Comparison of ENCODE assay signal across 32 cellular contexts in the genomic region with DNA sequence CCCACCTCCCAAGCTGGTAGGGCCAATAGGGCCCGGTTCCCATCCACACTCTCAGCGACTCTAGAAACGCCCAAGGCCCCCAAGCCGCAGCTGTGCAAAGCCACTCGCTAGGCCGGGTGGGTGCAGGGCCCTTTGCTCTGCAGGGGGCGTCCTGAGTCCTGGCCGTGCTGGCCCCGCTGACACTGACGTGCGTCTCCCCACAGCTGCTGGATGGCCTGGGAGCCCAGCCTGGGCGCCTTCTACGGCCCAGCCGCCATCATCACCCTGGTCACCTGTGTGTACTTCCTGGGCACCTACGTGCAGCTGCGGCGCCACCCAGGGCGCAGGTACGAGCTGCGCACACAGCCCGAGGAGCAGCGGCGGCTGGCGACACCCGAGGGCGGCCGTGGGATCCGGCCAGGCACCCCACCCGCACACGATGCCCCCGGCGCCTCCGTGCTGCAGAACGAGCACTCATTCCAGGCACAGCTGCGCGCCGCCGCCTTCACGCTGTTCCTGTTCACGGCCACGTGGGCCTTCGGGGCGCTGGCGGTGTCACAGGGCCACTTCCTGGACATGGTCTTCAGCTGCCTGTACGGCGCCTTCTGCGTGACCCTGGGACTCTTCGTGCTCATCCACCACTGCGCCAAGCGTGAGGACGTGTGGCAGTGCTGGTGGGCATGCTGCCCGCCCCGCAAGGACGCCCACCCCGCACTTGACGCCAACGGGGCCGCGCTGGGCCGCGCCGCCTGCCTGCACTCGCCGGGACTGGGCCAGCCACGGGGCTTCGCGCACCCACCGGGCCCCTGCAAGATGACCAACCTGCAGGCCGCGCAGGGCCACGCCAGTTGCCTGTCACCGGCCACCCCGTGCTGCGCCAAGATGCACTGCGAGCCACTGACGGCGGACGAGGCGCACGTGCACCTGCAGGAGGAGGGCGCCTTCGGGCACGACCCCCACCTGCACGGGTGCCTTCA. TPM values are rescaled to one million over a fixed set of nuclear protein-coding genes. Genes with fewer than 3 reads are reported as not detected.
A peak's percentile ranks its signal among the peaks of the same experiment; 100 is the strongest.
DNase-seq lines count a peak whose midpoint lies in the region; ATAC-seq, FAIRE-seq and TF ChIP-seq lines count a peak whose summit lies in the region.
"Had no signal": no experiment of that assay in that cellular context is flagged by ENCODE, and none has a peak within 500 bp of the region (broad histone marks: within the 10 kb centered on the region; RNA-seq: fewer than 3 reads in every experiment).

No MANE protein-coding gene starts in this region.

- H2BK20ac ChIP-seq in H1 (ENCODE audit: low read length), result no peak overlapping the region

- CTCF ChIA-PET in H1 (lab: Charles Lee; ENCODE audit: partially characterized antibody), result interaction anchor here (0.8 to 1.7 kb wide), 6 partner anchors 15 to 224 kb away, joined by 3 to 6 read pairs (median 4); no protein-coding TSS in a partner anchor

- TF ChIP-seq POLR2A in H1 (IDR thresholded peaks at IDR 0.05; ENCODE audit: control extremely low read depth in 1 of 2, low read depth in 2 of 2, low read length in 2 of 2), result no peak

- H3K27ac Mint-ChIP-seq in stimulated activated naive CD8-positive, alpha-beta T cell treated with anti-CD3 and anti-CD28 coated beads, Interleukin-15, amount 100 ng/mL, for 72 hours, result no peak overlapping the region
- H3K27ac Mint-ChIP-seq: activated naive CD8-positive, alpha-beta T cell; CD4-positive, CD25-positive, alpha-beta regulatory T cell; mesothelial cell of epicardium; stimulated activated effector memory CD8-positive, alpha-beta T cell treated with anti-CD3 and anti-CD28 coated beads, Interleukin-12 subunit alpha, Interleukin-12 subunit beta, amount 100 ng/mL, for 72 hours had no signal

- peaks cover 2% of the 10 kb centered on the region for H3K4me1 Mint-ChIP-seq in stimulated activated naive CD8-positive, alpha-beta T cell treated with anti-CD3 and anti-CD28 coated beads, Interleukin-15, amount 100 ng/mL, for 72 hours

- peak; percentile 19 for ATAC-seq in stimulated activated naive CD8-positive, alpha-beta T cell treated with anti-CD3 and anti-CD28 coated beads, Interleukin-15, amount 100 ng/mL, for 72 hours
- no peak for ATAC-seq in stimulated activated naive CD8-positive, alpha-beta T cell treated with anti-CD3 and anti-CD28 coated beads, Interleukin-15, Interleukin-2, amounts not matched to agents 100 U/mL and 50 U/mL, for 24 hours
- no peak for ATAC-seq in aorta (ENCODE audit: low FRiP score)
- ATAC-seq: stimulated activated effector memory CD8-positive, alpha-beta T cell treated with anti-CD3 and anti-CD28 coated beads, Interleukin-12 subunit alpha, Interleukin-12 subunit beta, amount 100 ng/mL, for 72 hours had no signal

- H4K20me1 ChIP-seq in H1 (replicated peaks in 1 of 2; ENCODE audit: control insufficient read depth in 1 of 2, insufficient read depth in 2 of 2, low read length in 2 of 2) (peaks cover 0 to 8% of the 10 kb centered on the region in 2 experiments), osteoblast (ENCODE audit: insufficient read depth, low read length) (no peaks in the 10 kb centered on the region)

- H3K23ac ChIP-seq in H1 (ENCODE audit: insufficient read length), result no peak overlapping the region

- H4K91ac ChIP-seq in H1 (replicated peaks; ENCODE audit: insufficient read length, low read length), result no peak overlapping the region

- TF ChIP-seq CTCF in H1 (IDR thresholded peaks at IDR 0.05; ENCODE audit: control extremely low read depth in 1 of 3, insufficient read depth in 1 of 3, low read depth in 1 of 3, low read length in 3 of 3) (no peak), osteoblast (IDR thresholded peaks at IDR 0.05; ENCODE audit: extremely low read depth, low read depth, low read length) (no peak)

- H3K36me3 ChIP-seq in H1 (ENCODE audit: control insufficient read depth in 2 of 4, insufficient read depth in 4 of 4, low read length in 3 of 4) (no peaks in the 10 kb centered on the region), osteoblast (ENCODE audit: insufficient read depth, low read length) (no peaks in the 10 kb centered on the region), aorta (ENCODE audit: control insufficient read depth in 1 of 2, insufficient read depth in 2 of 2, low read length in 1 of 2) (no peaks in the 10 kb centered on the region)
- H3K36me3 ChIP-seq: ascending aorta, cardiac muscle cell, esophagus squamous epithelium, suprapubic skin, uterus had no signal

- H3K79me1 ChIP-seq in H1 (ENCODE audit: low read depth, low read length), result no peaks in the 10 kb centered on the region

- no peak overlapping the region for H2AFZ ChIP-seq in H1 (ENCODE audit: low read length)
- H2AFZ ChIP-seq in osteoblast (ENCODE audit: low read length), result no peak overlapping the region
- H2AFZ ChIP-seq: GM23248 had no signal

- no peak overlapping the region for H3K4me3 Mint-ChIP-seq in stimulated activated naive CD8-positive, alpha-beta T cell treated with anti-CD3 and anti-CD28 coated beads, Interleukin-15, amount 100 ng/mL, for 72 hours
- H3K4me3 Mint-ChIP-seq: activated naive CD8-positive, alpha-beta T cell; CD4-positive, CD25-positive, alpha-beta regulatory T cell; mesothelial cell of epicardium; naive B cell; stimulated activated effector memory CD8-positive, alpha-beta T cell treated with anti-CD3 and anti-CD28 coated beads, Interleukin-12 subunit alpha, Interleukin-12 subunit beta, amount 100 ng/mL, for 72 hours had no signal

- no peak overlapping the region for H3K18ac ChIP-seq in H1 (ENCODE audit: extremely low read depth, low read length)

- H3K9me3 ChIP-seq in H1 (ENCODE audit: insufficient read depth in 2 of 2, low read depth in 1 of 2, low read length in 1 of 2) (peaks cover 0 to 5% of the 10 kb centered on the region in 2 experiments; a peak in 1 of 4 replicates), osteoblast (ENCODE audit: low read depth, low read length) (no peaks in the 10 kb centered on the region), aorta (ENCODE audit: control insufficient read depth, low read length) (no peaks in the 10 kb centered on the region)
- H3K9me3 ChIP-seq: ascending aorta, esophagus squamous epithelium, suprapubic skin, uterus had no signal

- POLR2A ChIA-PET in H1 (lab: Charles Lee; ENCODE audit: partially characterized antibody), result no interaction called here

- no peaks in the 10 kb centered on the region for H3K9me3 Mint-ChIP-seq in stimulated activated naive CD8-positive, alpha-beta T cell treated with anti-CD3 and anti-CD28 coated beads, Interleukin-15, amount 100 ng/mL, for 72 hours
- H3K9me3 Mint-ChIP-seq: mesothelial cell of epicardium; stimulated activated effector memory CD8-positive, alpha-beta T cell treated with anti-CD3 and anti-CD28 coated beads, Interleukin-12 subunit alpha, Interleukin-12 subunit beta, amount 100 ng/mL, for 72 hours had no signal

- 0 out of 2 replicates have a peak, but pooled peaks cover 4% of the 10 kb centered on the region for H3K23me2 ChIP-seq in H1 (ENCODE audit: low read depth, low read length)

- H3K27ac ChIP-seq in H1 (ENCODE audit: low read depth, low read length) (no peak overlapping the region), osteoblast (ENCODE audit: low read depth, low read length) (no peak overlapping the region), aorta (ENCODE audit: low read depth in 1 of 2, low read length in 2 of 2) (no peak overlapping the region)
- H3K27ac ChIP-seq: ascending aorta, cardiac muscle cell, esophagus squamous epithelium, GM23248, HL-60, RWPE1, suprapubic skin, uterus had no signal

- no peak overlapping the region for H3K9ac ChIP-seq in H1 (replicated peaks in 1 of 4; ENCODE audit: extremely low read depth in 1 of 4, low read depth in 3 of 4, low read length in 3 of 4)
- H3K9ac ChIP-seq: GM23248 had no signal

- DNase-seq in stimulated activated naive CD8-positive, alpha-beta T cell treated with anti-CD3 and anti-CD28 coated beads, Interleukin-15, amount 100 ng/mL, for 72 hours, result peak in 1 of 2 donors; percentile 8
- DNase-seq in stimulated activated naive CD8-positive, alpha-beta T cell treated with anti-CD3 and anti-CD28 coated beads, Interleukin-15, Interleukin-2, amounts not matched to agents 100 U/mL and 50 U/mL, for 24 hours, result no peak
- DNase-seq in H1 (ENCODE audit: low read depth in 1 of 2, low spot score in 2 of 2) (peak in 1 of 2 experiments; percentile 51), osteoblast (ENCODE audit: insufficient read length, low spot score, missing footprints) (peak; percentile 74), aorta (peak; percentile 37 to 70), NCI-H1694 treated with DMSO at 0.1 percent for 48 hours (lab: John Stamatoyannopoulos, UW) (no peak), OCI-M1 (lab: John Stamatoyannopoulos, UW) (no peak), A172 (ENCODE audit: low spot score) (no peak)
- DNase-seq: cortex of kidney, esophagus squamous epithelium, hippocampal formation, Kasumi-1, naive B cell, NCI-H1436, NCI-H2107, NCI-H446, retina had no signal

- 95% methylated on average over 81 of the region's 84 CpGs; no CpG with 5 or more reads in 1 of the 2 experiments for WGBS in H1 (ENCODE audit: extremely low coverage in 1 of 2, insufficient coverage in 1 of 2, insufficient read length in 1 of 2, insufficient replicate concordance in 2 of 2, low coverage in 1 of 2, low lambda C conversion rate in 2 of 2, missing lambda C conversion rate in 1 of 2), 2 experiments
- 96% methylated on average over 80 to 84 of the region's 84 CpGs for WGBS in aorta, 2 donors

- TF ChIP-seq RAD21 in H1 (IDR thresholded peaks at IDR 0.05 in 1 of 2, conservative IDR thresholded peaks at IDR 0.05 in 1 of 2; ENCODE audit: low read depth in 2 of 2, low read length in 2 of 2), result 0 out of 4 replicates have a peak, but pooled peaks of 1 of the 2 experiments have one; percentile 1

- H4K8ac ChIP-seq in H1 (ENCODE audit: extremely low read depth, insufficient read depth, low read length), result no peak overlapping the region; the same call in 1 of the 2 replicates

- H2BK12ac ChIP-seq in H1 (ENCODE audit: low read depth, low read length), result no peak overlapping the region

- H2BK15ac ChIP-seq in H1 (ENCODE audit: low read length), result no peak overlapping the region

- no peak for TF ChIP-seq EP300 in H1 (IDR thresholded peaks at IDR 0.05; ENCODE audit: borderline replicate concordance in 1 of 2, low read depth in 2 of 2, low read length in 2 of 2)

- no peaks in the 10 kb centered on the region for H3K27me3 ChIP-seq in H1 (replicated peaks in 1 of 4; ENCODE audit: control insufficient read depth in 3 of 4, extremely low read depth in 1 of 4, insufficient read depth in 3 of 4, low read length in 3 of 4)
- H3K27me3 ChIP-seq in osteoblast (ENCODE audit: insufficient read depth, low read length), result no peaks in the 10 kb centered on the region
- no peaks in the 10 kb centered on the region for H3K27me3 ChIP-seq in aorta (ENCODE audit: control insufficient read depth in 1 of 2, insufficient read depth in 2 of 2, low read length in 1 of 2)
- H3K27me3 ChIP-seq: ascending aorta, uterus had no signal

- intact Hi-C loops in aorta (cut with DNase I), result loop anchor here in 1 of 2 donors (5.0 kb wide), 1 partner anchor 291 kb away; no protein-coding TSS in a partner anchor

- H4K5ac ChIP-seq in H1 (ENCODE audit: insufficient read length, low read depth, low read length), result no peak overlapping the region

- H3K4ac ChIP-seq in H1 (replicated peaks; ENCODE audit: insufficient read length, low read depth, low read length), result no peak overlapping the region

- FAIRE-seq in H1 (lab: Jason Lieb, UNC), result no peak
- FAIRE-seq: frontal cortex had no signal

- H2BK5ac ChIP-seq in H1 (ENCODE audit: low read depth, low read length), result no peak overlapping the region

- no peak overlapping the region for H2BK120ac ChIP-seq in H1 (replicated peaks; ENCODE audit: low read depth, low read length)

- H3K56ac ChIP-seq in H1 (replicated peaks; ENCODE audit: insufficient read length, low read depth, low read length), result peak overlapping the region; percentile 6

- H3K4me1 ChIP-seq in H1 (replicated peaks in 1 of 4; ENCODE audit: control insufficient read depth in 3 of 4, insufficient read depth in 4 of 4, low read length in 3 of 4) (peaks cover 0 to 3% (median 0%) of the 10 kb centered on the region in 4 experiments; a peak in 2 of 7 replicates), osteoblast (ENCODE audit: insufficient read depth, low read length) (no peaks in the 10 kb centered on the region), aorta (ENCODE audit: control insufficient read depth in 1 of 2, insufficient read depth in 2 of 2, low read length in 2 of 2) (no peaks in the 10 kb centered on the region)
- H3K4me1 ChIP-seq: ascending aorta, esophagus squamous epithelium, suprapubic skin, uterus had no signal

- H3K14ac ChIP-seq in H1 (ENCODE audit: insufficient read length), result no peak overlapping the region

- H3K27me3 Mint-ChIP-seq in stimulated activated naive CD8-positive, alpha-beta T cell treated with anti-CD3 and anti-CD28 coated beads, Interleukin-15, amount 100 ng/mL, for 72 hours, result peaks cover 31% of the 10 kb centered on the region

- H3K4me3 ChIP-seq in H1 (ENCODE audit: extremely low read depth in 1 of 4, insufficient read depth in 2 of 4, low read depth in 3 of 4, low read length in 4 of 4), result no peak overlapping the region
- no peak overlapping the region for H3K4me3 ChIP-seq in osteoblast (ENCODE audit: insufficient read depth, low read length)
- no peak overlapping the region for H3K4me3 ChIP-seq in aorta (ENCODE audit: low read length in 2 of 2)
- H3K4me3 ChIP-seq: ascending aorta, cardiac muscle cell, esophagus squamous epithelium, GM23248, suprapubic skin, uterus had no signal

- H3K79me2 ChIP-seq in H1 (ENCODE audit: control insufficient read depth in 1 of 2, insufficient read depth in 2 of 2, low read length in 2 of 2), result no peaks in the 10 kb centered on the region
- no peaks in the 10 kb centered on the region for H3K79me2 ChIP-seq in osteoblast (ENCODE audit: insufficient read depth, low read length)

- H3K4me2 ChIP-seq in H1 (ENCODE audit: insufficient read depth in 1 of 2, low read depth in 2 of 2, low read length in 2 of 2), result no peak overlapping the region
- no peak overlapping the region for H3K4me2 ChIP-seq in osteoblast (ENCODE audit: insufficient read depth, low read length)

- H2AK5ac ChIP-seq in H1 (ENCODE audit: low read depth, low read length), result peak overlapping the region; percentile 39; the same call in 1 of the 2 replicates

RNA-seq across cellular contexts. Expression of gene KNDC1, which starts 31.6 kb away (rescaled TPM):
- 16.7 and 19.3 TPM in 2 replicates for total RNA-seq in H1 (2021; fragmentation: NEBNext Ultra II Directional; extraction: Animal tissue kit (Norgen Biotek cat#: 25700))
- 7.5 and 10.4 TPM in 2 replicates for polyA plus RNA-seq in H1 (2011; rRNA removed)
- polyA plus RNA-seq in H1 (2011; cell fraction: cytosol; rRNA removed), result 8.2 TPM
- polyA plus RNA-seq in H1 (2011; cell fraction: nucleus; rRNA removed), result 24.2 TPM
- 10.6 to 18.0 TPM (median 14.3 TPM) in 4 replicates for polyA plus RNA-seq in H1 (2012, experiment 1 of 2)
- polyA plus RNA-seq in H1 (2012, experiment 2 of 2), result 7.0 TPM
- 6.2 TPM for polyA plus RNA-seq in H1 (2013, experiment 1 of 2)
- polyA plus RNA-seq in H1 (2013, experiment 2 of 2), result 5.8 TPM
- 14.2 and 17.3 TPM in 2 replicates for polyA minus RNA-seq in H1 (2011; rRNA and poly(A)+ RNA removed)
- polyA minus RNA-seq in H1 (2011; cell fraction: cytosol; rRNA and poly(A)+ RNA removed), result 9.8 TPM
- polyA minus RNA-seq in H1 (2011; cell fraction: nucleus; rRNA and poly(A)+ RNA removed), result 27.6 TPM
- under 0.01 TPM in 1 of 2 replicates, not detected in the other for total RNA-seq in osteoblast
- total RNA-seq in aorta, result under 1 TPM; 0.13 to 0.36 TPM
- polyA plus RNA-seq in aorta, result under 1 TPM; 0.05 to 0.25 TPM
- 2.2 and 3.2 TPM in 2 replicates for total RNA-seq in A172 (2014; rRNA removed; shearing (Covaris generic))
- total RNA-seq: Daoy had no signal
- polyA plus RNA-seq: CD4-positive, CD25-positive, alpha-beta regulatory T cell had no signal

RNA-seq across cellular contexts. Expression of gene ADGRA1, which starts 40.7 kb away (rescaled TPM):
- total RNA-seq in H1 (2021; fragmentation: NEBNext Ultra II Directional; extraction: Animal tissue kit (Norgen Biotek cat#: 25700)), result 0.08 and 0.17 TPM in 2 replicates
- polyA plus RNA-seq in H1 (2011; rRNA removed) (0.21 and 0.24 TPM in 2 replicates), aorta (under 1 TPM in 1 of 2 donors, not detected in 1; 0.20 TPM)
- polyA plus RNA-seq in H1 (2011; cell fraction: cytosol; rRNA removed), result 0.18 TPM
- polyA plus RNA-seq in H1 (2011; cell fraction: nucleus; rRNA removed), result 0.19 TPM
- polyA plus RNA-seq in H1 (2012, experiment 1 of 2), result 0.14 to 0.27 TPM (median 0.23 TPM) in 4 replicates
- polyA plus RNA-seq in H1 (2012, experiment 2 of 2), result 0.13 TPM
- polyA plus RNA-seq in H1 (2013, experiment 1 of 2), result 0.06 TPM
- polyA plus RNA-seq in H1 (2013, experiment 2 of 2), result 0.09 TPM
- polyA minus RNA-seq in H1 (2011; rRNA and poly(A)+ RNA removed), result 0.07 and 0.09 TPM in 2 replicates
- 0.59 TPM for polyA minus RNA-seq in H1 (2011; cell fraction: cytosol; rRNA and poly(A)+ RNA removed)
- polyA minus RNA-seq in H1 (2011; cell fraction: nucleus; rRNA and poly(A)+ RNA removed), result 0.30 TPM
- total RNA-seq in osteoblast (not detected in 2 replicates), aorta (not detected)
- total RNA-seq in A172 (2014; rRNA removed; shearing (Covaris generic)), result 0.24 and 0.43 TPM in 2 replicates
- total RNA-seq: activated CD8-positive, alpha-beta memory T cell treated with anti-CD3 and anti-CD28 coated beads for 36 hours; ascending aorta; CD4-positive, CD25-positive, alpha-beta regulatory T cell; Daoy; esophagus squamous epithelium; GM23248; mesothelial cell of epicardium; suprapubic skin; T-helper 2 cell treated with Interferon-gamma antibody and Interleukin-4, amounts not matched to agents 100 ng/mL and 5 ng/mL, for 36 hours had no signal
- polyA plus RNA-seq: CD4-positive, CD25-positive, alpha-beta regulatory T cell; GM23248 had no signal

Comparison
In these comparisons a context has a peak if more than half of its experiments do, and no peak if none do; other contexts are left out.
1. DNase-seq: peak in osteoblast (single experiment) and aorta (2 of 2); none in stimulated activated naive CD8-positive, alpha-beta T cell treated with anti-CD3 and anti-CD28 coated beads, Interleukin-15, Interleukin-2, amounts not matched to agents 100 U/mL and 50 U/mL, for 24 hours (single experiment), NCI-H1694 treated with DMSO at 0.1 percent for 48 hours (single experiment), OCI-M1 (single experiment) and A172 (single experiment).